ENCODE assay signal across 8 cellular contexts in the genomic region with DNA sequence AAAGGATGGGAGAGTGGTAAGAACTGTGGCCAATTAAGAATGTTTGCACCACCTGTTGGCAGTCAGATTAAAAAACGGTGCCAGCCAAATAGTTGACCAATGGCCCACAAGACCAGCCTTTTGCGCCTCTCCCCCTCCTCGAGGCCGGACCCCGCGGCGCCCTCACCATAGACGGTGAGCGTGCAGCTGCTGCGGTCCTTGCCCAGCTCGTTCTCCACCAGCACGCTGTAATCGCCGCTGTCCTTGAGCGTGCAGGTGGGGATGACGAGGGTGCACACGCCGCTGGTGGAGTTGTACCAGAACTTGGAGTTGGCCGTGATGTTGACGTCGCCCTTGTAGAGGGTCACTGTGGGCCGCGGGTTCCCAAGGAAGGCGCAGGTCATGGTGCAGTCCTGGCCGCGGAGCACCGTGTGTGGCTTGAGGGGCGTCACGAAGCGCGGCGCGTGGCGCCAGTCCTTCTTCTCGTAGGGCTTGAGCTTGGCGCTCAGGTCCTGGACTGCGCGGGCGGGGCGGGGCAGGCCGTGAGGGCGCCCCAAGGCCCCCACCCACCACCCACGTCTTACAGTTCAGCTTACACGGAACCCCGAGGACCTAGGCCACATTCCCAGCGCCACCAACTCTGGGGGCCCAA. TPM values are rescaled to one million over a fixed set of nuclear protein-coding genes. Genes with fewer than 3 reads are reported as not detected.
A peak's percentile ranks its signal among the peaks of the same experiment; 100 is the strongest.
DNase-seq lines count a peak whose midpoint lies in the region; ATAC-seq and TF ChIP-seq lines count a peak whose summit lies in the region.

No MANE protein-coding gene starts in this region.

- H3K4me1 Mint-ChIP-seq in activated CD8-positive, alpha-beta memory T cell treated with anti-CD3 and anti-CD28 coated beads, Interleukin-2, amount 10 ng/mL, durations not matched to agents 7 days and 5 days, result peaks cover 23% of the 10 kb centered on the region

- TF ChIP-seq RAD21 in HCT116 (IDR thresholded peaks at IDR 0.05; ENCODE audit: low read depth), result peak; percentile 20; the same call in 1 of the 2 replicates

- no TSS peak for BruUV-seq in HCT116 (replicated peaks; lab: Mats Ljungman, UMichigan)

- no peak overlapping the region for H3K9ac ChIP-seq in HCT116 (ENCODE audit: low read length)

- H3K4me3 ChIP-seq in HCT116 (replicated peaks in 1 of 2; ENCODE audit: low read depth in 1 of 2, low read length in 2 of 2), result no peak overlapping the region

- H3K27me3 Mint-ChIP-seq in activated CD8-positive, alpha-beta memory T cell treated with anti-CD3 and anti-CD28 coated beads, Interleukin-2, amount 10 ng/mL, durations not matched to agents 7 days and 5 days, result peaks cover 29% of the 10 kb centered on the region

- TF ChIP-seq POLR2A in HCT116 (IDR thresholded peaks at IDR 0.05; ENCODE audit: borderline replicate concordance, extremely low read depth, insufficient read depth, insufficient read length), result no peak

- 0 out of 6 replicates have a peak, but pooled peaks of 1 of the 3 experiments have one; percentile 11 for TF ChIP-seq CTCF in HCT116 (IDR thresholded peaks at IDR 0.05 in 2 of 3, conservative IDR thresholded peaks at IDR 0.05 in 1 of 3; ENCODE audit: borderline replicate concordance in 1 of 3, insufficient read depth in 1 of 3, low read depth in 2 of 3, low read length in 2 of 3)
- TF ChIP-seq CTCF in foreskin keratinocyte (conservative IDR thresholded peaks at IDR 0.05), result peak; percentile 10

- no peaks in the 10 kb centered on the region for H3K36me3 Mint-ChIP-seq in activated CD8-positive, alpha-beta memory T cell treated with anti-CD3 and anti-CD28 coated beads, Interleukin-2, amount 10 ng/mL, durations not matched to agents 7 days and 5 days

- ATAC-seq in HCT116, result no peak
- ATAC-seq in activated CD8-positive, alpha-beta memory T cell treated with anti-CD3 and anti-CD28 coated beads, Interleukin-2, amount 10 ng/mL, durations not matched to agents 7 days and 5 days, result peak; percentile 49
- peak; percentile 40 for ATAC-seq in foreskin keratinocyte
- ATAC-seq in GM21423 (IDR thresholded peaks at IDR 0.05; ENCODE audit: unreplicated experiment), result no peak
- ATAC-seq in GM19324 (IDR thresholded peaks at IDR 0.05; ENCODE audit: low FRiP score, unreplicated experiment), result no peak
- no peak for ATAC-seq in GM21447 (IDR thresholded peaks at IDR 0.05; ENCODE audit: unreplicated experiment)

- H3K4me1 ChIP-seq in HCT116 (ENCODE audit: control insufficient read depth in 1 of 2, insufficient read depth in 2 of 2, low read length in 2 of 2), result peaks cover under 1 to 4% of the 10 kb centered on the region in 2 experiments; a peak in 2 of 4 replicates
- no peaks in the 10 kb centered on the region for H3K4me1 ChIP-seq in foreskin keratinocyte

- H3K9me2 ChIP-seq in HCT116 (ENCODE audit: insufficient read depth), result no peaks in the 10 kb centered on the region

- no peaks in the 10 kb centered on the region for H3K36me3 ChIP-seq in HCT116 (ENCODE audit: control insufficient read depth in 1 of 2, insufficient read depth in 2 of 2, low read length in 2 of 2)

- intact Hi-C loops in HCT116 (cut with micrococcal nuclease), result no loop called here

- H3K27ac Mint-ChIP-seq in activated CD8-positive, alpha-beta memory T cell treated with anti-CD3 and anti-CD28 coated beads, Interleukin-2, amount 10 ng/mL, durations not matched to agents 7 days and 5 days, result no peak overlapping the region

- no peak overlapping the region for H2AFZ ChIP-seq in HCT116 (ENCODE audit: low read depth, low read length, poor library complexity, severe bottlenecking)

- H3K27me3 ChIP-seq in HCT116 (ENCODE audit: insufficient read depth, low read length), result peaks cover 5% of the 10 kb centered on the region; the same call in 1 of the 2 replicates
- H3K27me3 ChIP-seq in foreskin keratinocyte, result peaks cover 22% of the 10 kb centered on the region

- no peaks in the 10 kb centered on the region for H4K20me1 ChIP-seq in HCT116 (ENCODE audit: insufficient read depth)

- no peak overlapping the region for H3K4me2 ChIP-seq in HCT116 (ENCODE audit: low read length)

- peak overlapping the region; percentile 14 for H3K4me3 Mint-ChIP-seq in activated CD8-positive, alpha-beta memory T cell treated with anti-CD3 and anti-CD28 coated beads, Interleukin-2, amount 10 ng/mL, durations not matched to agents 7 days and 5 days

- POLR2A ChIA-PET in HCT116 (lab: Charles Lee), result no interaction called here

- no peaks in the 10 kb centered on the region for H3K9me3 Mint-ChIP-seq in activated CD8-positive, alpha-beta memory T cell treated with anti-CD3 and anti-CD28 coated beads, Interleukin-2, amount 10 ng/mL, durations not matched to agents 7 days and 5 days (ENCODE audit: low read depth)

- DNase-seq in HCT116 (ENCODE audit: low read depth, low spot score), result no peak
- no peak for DNase-seq in activated CD8-positive, alpha-beta memory T cell treated with anti-CD3 and anti-CD28 coated beads, Interleukin-2, amount 10 ng/mL, durations not matched to agents 7 days and 5 days
- no peak for DNase-seq in foreskin keratinocyte
- DNase-seq in pons (ENCODE audit: low spot score), result peak; percentile 22
- DNase-seq in ecto neural progenitor cell (ENCODE audit: low spot score), result no peak

- H3K79me2 ChIP-seq in HCT116 (ENCODE audit: insufficient read depth, low read length), result no peaks in the 10 kb centered on the region

- RAD21 ChIA-PET in HCT116 (lab: Charles Lee; ENCODE audit: low non-redundant PET in 1 of 2, low total read pairs in 2 of 2, uncharacterized antibody in 2 of 2, unreplicated experiment in 2 of 2), result no interaction called here

- CTCF ChIA-PET in HCT116 (lab: Charles Lee), result no interaction called here
- CTCF ChIA-PET in activated CD8-positive, alpha-beta memory T cell treated with anti-CD3 and anti-CD28 coated beads, Interleukin-2, amount 10 ng/mL, durations not matched to agents 7 days and 5 days (lab: Charles Lee), result interaction anchor here (0.6 to 1.5 kb wide), 6 partner anchors 17 to 278 kb away, joined by 3 to 8 read pairs (median 3); no protein-coding TSS in a partner anchor

- no peaks in the 10 kb centered on the region for H3K9me3 ChIP-seq in HCT116 (ENCODE audit: control insufficient read depth in 1 of 2, insufficient read depth in 1 of 2, low read depth in 1 of 2, low read length in 2 of 2)

- H3K27ac ChIP-seq in HCT116 (ENCODE audit: low read depth, low read length) (no peak overlapping the region), foreskin keratinocyte (no peak overlapping the region)

TF ChIP-seq in HCT116, 20 proteins besides CTCF, POLR2A, EP300 and RAD21:
- TF ChIP-seq ZNF274 (IDR thresholded peaks at IDR 0.05; ENCODE audit: low read depth, low read length) (no peak), FOSL1 (IDR thresholded peaks at IDR 0.05; ENCODE audit: low read depth) (no peak), CEBPB (IDR thresholded peaks at IDR 0.05; ENCODE audit: low read depth) (no peak), ZFX (IDR thresholded peaks at IDR 0.05) (no peak), CBX3 (IDR thresholded peaks at IDR 0.05; ENCODE audit: low read depth) (no peak), POLR2AphosphoS5 (IDR thresholded peaks at IDR 0.05; ENCODE audit: low read depth, low read length) (no peak), EGR1 (IDR thresholded peaks at IDR 0.05; ENCODE audit: low read depth) (no peak), YY1 (IDR thresholded peaks at IDR 0.05; ENCODE audit: extremely low read depth, insufficient replicate concordance, low read depth, low read length) (no peak), SRF (IDR thresholded peaks at IDR 0.05; ENCODE audit: low read depth) (no peak), JUND (IDR thresholded peaks at IDR 0.05) (no peak), SIN3A (IDR thresholded peaks at IDR 0.05; ENCODE audit: low read depth) (no peak)
- TF ChIP-seq, protein P1, sequence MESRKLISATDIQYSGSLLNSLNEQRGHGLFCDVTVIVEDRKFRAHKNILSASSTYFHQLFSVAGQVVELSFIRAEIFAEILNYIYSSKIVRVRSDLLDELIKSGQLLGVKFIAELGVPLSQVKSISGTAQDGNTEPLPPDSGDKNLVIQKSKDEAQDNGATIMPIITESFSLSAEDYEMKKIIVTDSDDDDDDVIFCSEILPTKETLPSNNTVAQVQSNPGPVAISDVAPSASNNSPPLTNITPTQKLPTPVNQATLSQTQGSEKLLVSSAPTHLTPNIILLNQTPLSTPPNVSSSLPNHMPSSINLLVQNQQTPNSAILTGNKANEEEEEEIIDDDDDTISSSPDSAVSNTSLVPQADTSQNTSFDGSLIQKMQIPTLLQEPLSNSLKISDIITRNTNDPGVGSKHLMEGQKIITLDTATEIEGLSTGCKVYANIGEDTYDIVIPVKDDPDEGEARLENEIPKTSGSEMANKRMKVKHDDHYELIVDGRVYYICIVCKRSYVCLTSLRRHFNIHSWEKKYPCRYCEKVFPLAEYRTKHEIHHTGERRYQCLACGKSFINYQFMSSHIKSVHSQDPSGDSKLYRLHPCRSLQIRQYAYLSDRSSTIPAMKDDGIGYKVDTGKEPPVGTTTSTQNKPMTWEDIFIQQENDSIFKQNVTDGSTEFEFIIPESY (IDR thresholded peaks at IDR 0.05; ENCODE audit: extremely low read depth, insufficient replicate concordance, low read length), result no peak
- TF ChIP-seq, protein P2, sequence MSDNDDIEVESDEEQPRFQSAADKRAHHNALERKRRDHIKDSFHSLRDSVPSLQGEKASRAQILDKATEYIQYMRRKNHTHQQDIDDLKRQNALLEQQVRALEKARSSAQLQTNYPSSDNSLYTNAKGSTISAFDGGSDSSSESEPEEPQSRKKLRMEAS (IDR thresholded peaks at IDR 0.05), result no peak

RNA-seq across cellular contexts. Expression of a gene that starts 7.2 kb away (rescaled TPM):
- total RNA-seq in HCT116 (2021; ENCODE audit: unreplicated experiment) (2.0 TPM), foreskin keratinocyte (0.71 and 1.3 TPM in 2 replicates)
- 0.71 and 1.1 TPM in 2 replicates for polyA plus RNA-seq in HCT116 (2012)
- under 1 TPM; 0.93 to 0.98 TPM for total RNA-seq in activated CD8-positive, alpha-beta memory T cell treated with anti-CD3 and anti-CD28 coated beads, Interleukin-2, amount 10 ng/mL, durations not matched to agents 7 days and 5 days
- polyA plus RNA-seq in foreskin keratinocyte, result 0.71 and 1.7 TPM in 2 replicates

RNA-seq across cellular contexts. Expression of a gene that starts 20.2 kb away (rescaled TPM):
- total RNA-seq in HCT116 (2021; ENCODE audit: unreplicated experiment) (not detected), foreskin keratinocyte (0.27 and 0.46 TPM in 2 replicates)
- polyA plus RNA-seq in HCT116 (2012), result 0.05 and 0.10 TPM in 2 replicates
- under 1 TPM; 0.35 to 0.64 TPM for total RNA-seq in activated CD8-positive, alpha-beta memory T cell treated with anti-CD3 and anti-CD28 coated beads, Interleukin-2, amount 10 ng/mL, durations not matched to agents 7 days and 5 days
- 0.42 and 0.47 TPM in 2 replicates for polyA plus RNA-seq in foreskin keratinocyte

Comparison
In these comparisons a context has a peak if more than half of its experiments do, and no peak if none do; other contexts are left out.
1. ATAC-seq: peak in activated CD8-positive, alpha-beta memory T cell treated with anti-CD3 and anti-CD28 coated beads, Interleukin-2, amount 10 ng/mL, durations not matched to agents 7 days and 5 days (single experiment) and foreskin keratinocyte (single experiment); none in HCT116 (single experiment), GM21423 (single experiment), GM19324 (single experiment) and GM21447 (single experiment).